Comparison of ENCODE assay signal across 8 cellular contexts in the genomic region with DNA sequence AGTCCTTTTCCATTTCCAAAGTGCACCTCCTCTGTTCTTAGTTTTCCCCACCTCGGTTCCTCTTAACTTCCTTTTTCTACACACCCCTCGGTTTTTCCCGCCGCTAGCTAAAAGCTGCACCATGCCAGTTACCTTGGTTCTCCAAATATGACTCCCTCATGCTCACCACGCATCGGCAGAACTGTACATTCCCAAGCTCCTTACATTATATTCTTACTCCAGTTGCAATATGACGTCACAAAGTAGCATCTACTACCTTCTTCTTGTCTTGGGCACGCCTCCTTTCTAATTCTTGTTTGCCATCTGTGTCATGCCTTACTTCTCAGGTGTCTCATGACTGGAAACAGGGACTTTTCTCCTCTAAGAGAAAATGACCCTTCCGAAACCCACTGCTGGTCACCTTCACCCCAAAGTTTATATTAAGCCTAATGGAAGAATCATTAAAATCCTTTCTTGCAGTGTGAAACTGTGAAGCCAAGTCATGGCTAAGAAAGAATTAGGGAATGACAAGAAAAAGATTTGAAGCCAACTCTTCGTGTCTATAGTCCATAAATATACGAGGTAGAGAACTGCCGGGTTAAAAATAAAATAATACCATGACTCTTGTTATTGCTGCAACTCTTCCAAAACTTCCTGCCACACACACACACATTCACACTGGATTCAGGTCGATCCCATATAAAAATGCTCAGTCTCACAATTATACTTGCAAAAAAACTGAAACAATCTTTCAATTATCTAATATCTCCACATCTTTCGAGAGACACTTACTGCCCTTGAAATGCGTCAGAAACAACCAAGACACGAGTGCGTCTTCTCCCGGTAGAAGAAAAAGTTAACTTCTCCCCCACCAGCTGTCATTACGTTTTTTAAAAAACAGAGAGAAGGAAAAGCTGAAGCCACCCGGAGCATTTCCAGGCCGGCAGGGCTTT. TPM values are rescaled to one million over a fixed set of nuclear protein-coding genes. Genes with fewer than 3 reads are reported as not detected.
DNase-seq lines count a peak whose midpoint lies in the region; TF ChIP-seq lines count a peak whose summit lies in the region.

No MANE protein-coding gene starts in this region.

- H3K4me1 Mint-ChIP-seq in activated T-helper 1 cell treated with anti-CD3 and anti-CD28 coated beads, Interleukin-12 subunit alpha, Interleukin-12 subunit beta, Interleukin-2, Interleukin-4 antibody, amounts not matched to agents 30 ng/mL and 10 ng/mL and 1 ng/mL, durations not matched to agents 14 hours and 24 hours and 36 hours (ENCODE audit: low read depth) = peaks cover 43% of the 10 kb centered on the region

- peak overlapping the region; percentile 92 for H3K27ac Mint-ChIP-seq in activated T-helper 1 cell treated with anti-CD3 and anti-CD28 coated beads, Interleukin-12 subunit alpha, Interleukin-12 subunit beta, Interleukin-2, Interleukin-4 antibody, amounts not matched to agents 30 ng/mL and 10 ng/mL and 1 ng/mL, durations not matched to agents 14 hours and 24 hours and 36 hours

- H3K27me3 ChIP-seq in BE2C = no peaks in the 10 kb centered on the region
- H3K27me3 ChIP-seq in iPS-20b (ENCODE audit: insufficient read depth, low read length) = peaks cover 24% of the 10 kb centered on the region; the same call in 1 of the 2 replicates
- no peaks in the 10 kb centered on the region for H3K27me3 ChIP-seq in stomach

- H3K9me3 ChIP-seq in BE2C (no peaks in the 10 kb centered on the region), iPS-20b (ENCODE audit: insufficient read depth, low read depth, low read length) (no peaks in the 10 kb centered on the region), stomach (no peaks in the 10 kb centered on the region)

- intact Hi-C loops in activated T-helper 1 cell treated with anti-CD3 and anti-CD28 coated beads, Interleukin-12 subunit alpha, Interleukin-12 subunit beta, Interleukin-2, Interleukin-4 antibody, amounts not matched to agents 30 ng/mL and 10 ng/mL and 1 ng/mL, durations not matched to agents 14 hours and 24 hours and 36 hours (cut with micrococcal nuclease) = loop anchor here (1.0 to 2.0 kb wide), 2 partner anchors 15 to 45 kb away; no protein-coding TSS in a partner anchor
- intact Hi-C loops in stomach (cut with DNase I; ENCODE audit: low total_unique reads) = no loop called here

- TF ChIP-seq CTCF in BE2C (IDR thresholded peaks at IDR 0.05; ENCODE audit: low read depth, low read length) = no peak
- no peak for TF ChIP-seq CTCF in stomach (IDR thresholded peaks at IDR 0.05)

- H3K4me3 Mint-ChIP-seq in activated T-helper 1 cell treated with anti-CD3 and anti-CD28 coated beads, Interleukin-12 subunit alpha, Interleukin-12 subunit beta, Interleukin-2, Interleukin-4 antibody, amounts not matched to agents 30 ng/mL and 10 ng/mL and 1 ng/mL, durations not matched to agents 14 hours and 24 hours and 36 hours = peak overlapping the region; percentile 95

- DNase-seq in BE2C (no peak), HT-29 (ENCODE audit: low spot score) (peak; percentile 69), stomach (no peak), DMS79 treated with DMSO at 0.1 percent for 48 hours (lab: John Stamatoyannopoulos, UW) (no peak), NCI-H2196 treated with DMSO at 0.1 percent for 48 hours (lab: John Stamatoyannopoulos, UW; ENCODE audit: unreplicated experiment) (no peak), foreskin melanocyte (no peak)
- DNase-seq in activated T-helper 1 cell treated with anti-CD3 and anti-CD28 coated beads, Interleukin-12 subunit alpha, Interleukin-12 subunit beta, Interleukin-2, Interleukin-4 antibody, amounts not matched to agents 30 ng/mL and 10 ng/mL and 1 ng/mL, durations not matched to agents 14 hours and 24 hours and 36 hours (ENCODE audit: low spot score) = no peak

- peaks cover 13% of the 10 kb centered on the region for H3K36me3 Mint-ChIP-seq in activated T-helper 1 cell treated with anti-CD3 and anti-CD28 coated beads, Interleukin-12 subunit alpha, Interleukin-12 subunit beta, Interleukin-2, Interleukin-4 antibody, amounts not matched to agents 30 ng/mL and 10 ng/mL and 1 ng/mL, durations not matched to agents 14 hours and 24 hours and 36 hours (ENCODE audit: low read depth)

- H3K27ac ChIP-seq in iPS-20b (ENCODE audit: low read length) (no peak overlapping the region), stomach (peak overlapping the region; percentile 92 to 100 (median 100))

- H3K4me1 ChIP-seq in BE2C = no peaks in the 10 kb centered on the region; the same call in 1 of the 2 replicates
- peaks cover 15% of the 10 kb centered on the region for H3K4me1 ChIP-seq in iPS-20b (ENCODE audit: insufficient read depth, low read length)
- H3K4me1 ChIP-seq in stomach = peaks cover 7 to 55% (median 40%) of the 10 kb centered on the region in 4 donors

- H3K36me3 ChIP-seq in BE2C (no peaks in the 10 kb centered on the region), iPS-20b (ENCODE audit: insufficient read depth, low read depth, low read length) (no peaks in the 10 kb centered on the region), stomach (no peaks in the 10 kb centered on the region)

- peak overlapping the region; percentile 79; the same call in 1 of the 2 replicates for H3K9ac ChIP-seq in iPS-20b (ENCODE audit: low read depth, low read length)

- no peaks in the 10 kb centered on the region for H3K9me3 Mint-ChIP-seq in activated T-helper 1 cell treated with anti-CD3 and anti-CD28 coated beads, Interleukin-12 subunit alpha, Interleukin-12 subunit beta, Interleukin-2, Interleukin-4 antibody, amounts not matched to agents 30 ng/mL and 10 ng/mL and 1 ng/mL, durations not matched to agents 14 hours and 24 hours and 36 hours

- WGBS in stomach, 5 donors = 16 to 24% (median 20%) methylated on average over 21 of the region's 21 CpGs

- peaks cover 4% of the 10 kb centered on the region for H3K27me3 Mint-ChIP-seq in activated T-helper 1 cell treated with anti-CD3 and anti-CD28 coated beads, Interleukin-12 subunit alpha, Interleukin-12 subunit beta, Interleukin-2, Interleukin-4 antibody, amounts not matched to agents 30 ng/mL and 10 ng/mL and 1 ng/mL, durations not matched to agents 14 hours and 24 hours and 36 hours (ENCODE audit: insufficient read depth)

- H3K4me3 ChIP-seq in BE2C (ENCODE audit: low read depth, low read length) = peak overlapping the region; percentile 75
- H3K4me3 ChIP-seq in iPS-20b (ENCODE audit: low read length) = peak overlapping the region; percentile 72
- H3K4me3 ChIP-seq in stomach = peak overlapping the region; percentile 86 to 92 (median 90)

- TF ChIP-seq EP300 in stomach (IDR thresholded peaks at IDR 0.05) = no peak

- TF ChIP-seq POLR2A in stomach (IDR thresholded peaks at IDR 0.05) = no peak

RNA-seq across cellular contexts. Expression of a gene that starts 1.6 kb away (rescaled TPM):
- polyA plus RNA-seq in BE2C (2012; ENCODE audit: insufficient read depth, insufficient read length, low read depth) = 21.7 TPM
- total RNA-seq in HT-29 (2014; rRNA removed; shearing (Covaris generic)) = 75.4 and 76.4 TPM in 2 replicates
- 59.1 and 63.1 TPM in 2 replicates for total RNA-seq in activated T-helper 1 cell treated with anti-CD3 and anti-CD28 coated beads, Interleukin-12 subunit alpha, Interleukin-12 subunit beta, Interleukin-2, Interleukin-4 antibody, amounts not matched to agents 30 ng/mL and 10 ng/mL and 1 ng/mL, durations not matched to agents 14 hours and 24 hours and 36 hours
- total RNA-seq in stomach = 100 to 1,000 TPM in 2 of 5 donors, 10 to 100 TPM in 3; 21.6 to 137 (median 62.6) TPM
- 10 to 100 TPM in 1 of 3 donors, 1 to 10 TPM in 2; 7.6 to 22.2 (median 7.8) TPM for polyA plus RNA-seq in stomach

RNA-seq across cellular contexts. Expression of a gene that starts 28.7 kb away (rescaled TPM):
- polyA plus RNA-seq in BE2C (2012; ENCODE audit: insufficient read depth, insufficient read length, low read depth) = 26.5 TPM
- 12.4 and 15.5 TPM in 2 replicates for total RNA-seq in HT-29 (2014; rRNA removed; shearing (Covaris generic))
- 11.7 and 16.7 TPM in 2 replicates for total RNA-seq in activated T-helper 1 cell treated with anti-CD3 and anti-CD28 coated beads, Interleukin-12 subunit alpha, Interleukin-12 subunit beta, Interleukin-2, Interleukin-4 antibody, amounts not matched to agents 30 ng/mL and 10 ng/mL and 1 ng/mL, durations not matched to agents 14 hours and 24 hours and 36 hours
- total RNA-seq in stomach = 10 to 100 TPM; 12.3 to 33.5 (median 22.0) TPM
- polyA plus RNA-seq in stomach = 1 to 10 TPM; 8.1 to 9.5 (median 8.2) TPM
